Comparison of ENCODE assay signal across 26 cellular contexts in genomic region chr17:33515974-33516373, GRCh38.
"Had no signal": no experiment of that assay in that cellular context is flagged by ENCODE, and none has a peak within 500 bp of the region (broad histone marks: within the 10 kb centered on the region; RNA-seq: fewer than 3 reads in every experiment).

No MANE protein-coding gene starts in this region.

- ATAC-seq: left colon; left lung; natural killer cell; right cardiac atrium; sciatic nerve; stimulated activated effector memory CD8-positive, alpha-beta T cell treated with anti-CD3 and anti-CD28 coated beads, Interleukin-12 subunit alpha, Interleukin-12 subunit beta, amount 100 ng/mL, for 72 hours had no signal

- H3K27ac ChIP-seq: heart left ventricle, left lung, neural progenitor cell, neutrophil, tibial nerve had no signal

- H3K4me3 ChIP-seq: heart left ventricle, left lung, lung, neural progenitor cell, skin epidermis, tibial nerve, upper lobe of left lung had no signal

- FAIRE-seq: islet of Langerhans, kidney, urothelium cell line had no signal

- DNase-seq: heart left ventricle; hypothalamus; immature natural killer cell; kidney; left colon; left lung; mesendoderm; naive B cell; natural killer cell; nephron progenitor cell; occipital lobe; right cardiac atrium; stimulated activated CD4-positive, alpha-beta T cell treated with anti-CD3 and anti-CD28 coated beads, Interleukin-12 subunit alpha, Interleukin-12 subunit beta, amount 100 ng/mL, for 4 hours; stimulated activated CD4-positive, alpha-beta T cell treated with anti-CD3 and anti-CD28 coated beads, Interleukin-15, amount 100 ng/mL, for 24 hours; stimulated activated CD4-positive, alpha-beta T cell treated with anti-CD3 and anti-CD28 coated beads, Interleukin-4, amount 100 ng/mL, for 24 hours; stimulated activated naive CD4-positive, alpha-beta T cell; upper lobe of left lung had no signal

- H3K27me3 ChIP-seq: left lung, neural progenitor cell, neutrophil, tibial nerve, upper lobe of left lung had no signal

- H3K36me3 ChIP-seq: heart left ventricle, left lung, neural progenitor cell, neutrophil, tibial nerve, upper lobe of left lung had no signal

- H3K9me3 ChIP-seq: left lung, neutrophil, upper lobe of left lung had no signal

- H3K4me1 ChIP-seq: heart left ventricle, left lung, neural progenitor cell, tibial nerve had no signal
